10 cellular contexts compared by ENCODE assay signal in the genomic region with DNA sequence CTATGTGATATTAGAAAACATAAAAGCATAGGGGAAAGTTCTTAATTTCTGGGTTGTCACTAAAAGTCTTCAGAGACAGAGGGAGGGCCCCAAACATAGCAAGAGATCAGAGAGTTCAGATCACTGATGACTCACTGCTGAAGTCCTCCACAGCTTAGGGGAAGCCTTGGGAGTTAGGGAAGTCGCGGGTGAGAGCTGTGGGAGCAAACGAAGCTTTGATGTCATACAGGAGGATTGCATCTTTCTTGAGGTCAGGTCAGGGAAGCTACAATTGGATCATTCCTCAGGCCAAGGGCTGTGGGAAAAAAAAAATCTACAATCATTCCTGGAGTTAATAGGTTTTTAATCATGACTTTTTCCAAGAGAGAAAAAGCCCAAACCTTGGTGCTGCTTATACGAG.
DNase-seq lines count a peak whose midpoint lies in the region; ATAC-seq and TF ChIP-seq lines count a peak whose summit lies in the region.
"Had no signal": no experiment of that assay in that cellular context is flagged by ENCODE, and none has a peak within 500 bp of the region (broad histone marks: within the 10 kb centered on the region; RNA-seq: fewer than 3 reads in every experiment).

No MANE protein-coding gene starts in this region.

- H3K27me3 ChIP-seq in lower lobe of right lung (ENCODE audit: low read depth) (no peaks in the 10 kb centered on the region), upper lobe of right lung (no peaks in the 10 kb centered on the region)
- H3K27me3 ChIP-seq: adrenal gland had no signal

- DNase-seq in M059J (ENCODE audit: low read depth) (peak; percentile 92), choroid plexus epithelial cell (ENCODE audit: low read depth) (peak; percentile 96), lower lobe of right lung (no peak), upper lobe of right lung (no peak), NCI-H2107 (lab: John Stamatoyannopoulos, UW) (no peak), C1 segment of cervical spinal cord (lab: John Stamatoyannopoulos, UW) (no peak)
- no peak for DNase-seq in activated naive CD4-positive, alpha-beta T cell (lab: John Stamatoyannopoulos, UW)
- DNase-seq: activated CD4-positive, alpha-beta memory T cell treated with anti-CD3 and anti-CD28 coated beads, Interleukin-2, amount 10 ng/mL, durations not matched to agents 7 days and 5 days; hippocampal formation had no signal

- H3K27ac ChIP-seq in lower lobe of right lung (no peak overlapping the region), upper lobe of right lung (no peak overlapping the region)

- intact Hi-C loops in lower lobe of right lung (cut with DNase I) (no loop called here), upper lobe of right lung (cut with DNase I) (no loop called here)

- H3K36me3 ChIP-seq in lower lobe of right lung (no peaks in the 10 kb centered on the region), upper lobe of right lung (no peaks in the 10 kb centered on the region)
- H3K36me3 ChIP-seq: adrenal gland had no signal

- TF ChIP-seq CTCF in choroid plexus epithelial cell (conservative IDR thresholded peaks at IDR 0.05; ENCODE audit: low read depth, low read length), result no peak
- TF ChIP-seq CTCF in lower lobe of right lung (IDR thresholded peaks at IDR 0.05), result no peak
- no peak for TF ChIP-seq CTCF in upper lobe of right lung (IDR thresholded peaks at IDR 0.05)

- H3K4me1 ChIP-seq in lower lobe of right lung, result no peaks in the 10 kb centered on the region
- no peaks in the 10 kb centered on the region for H3K4me1 ChIP-seq in upper lobe of right lung
- H3K4me1 ChIP-seq: adrenal gland had no signal

- H3K9me3 ChIP-seq in lower lobe of right lung (no peaks in the 10 kb centered on the region), upper lobe of right lung (no peaks in the 10 kb centered on the region)
- H3K9me3 ChIP-seq: adrenal gland had no signal

- ATAC-seq in lower lobe of right lung (peak; percentile 43 to 52), upper lobe of right lung (peak; percentile 40)

- H3K4me3 ChIP-seq in choroid plexus epithelial cell (ENCODE audit: low read depth, low read length), result no peak overlapping the region
- no peak overlapping the region for H3K4me3 ChIP-seq in lower lobe of right lung
- no peak overlapping the region for H3K4me3 ChIP-seq in upper lobe of right lung
- H3K4me3 ChIP-seq: adrenal gland had no signal

Comparison
In these comparisons a context has a peak if more than half of its experiments do, and no peak if none do; other contexts are left out.
1. DNase-seq: peak in M059J (single experiment) and choroid plexus epithelial cell (single experiment); none in lower lobe of right lung (single experiment), upper lobe of right lung (single experiment), NCI-H2107 (single experiment), C1 segment of cervical spinal cord (0 of 14) and activated naive CD4-positive, alpha-beta T cell (0 of 4).